Comparison of ENCODE assay signal across 1 cellular context in the genomic region with DNA sequence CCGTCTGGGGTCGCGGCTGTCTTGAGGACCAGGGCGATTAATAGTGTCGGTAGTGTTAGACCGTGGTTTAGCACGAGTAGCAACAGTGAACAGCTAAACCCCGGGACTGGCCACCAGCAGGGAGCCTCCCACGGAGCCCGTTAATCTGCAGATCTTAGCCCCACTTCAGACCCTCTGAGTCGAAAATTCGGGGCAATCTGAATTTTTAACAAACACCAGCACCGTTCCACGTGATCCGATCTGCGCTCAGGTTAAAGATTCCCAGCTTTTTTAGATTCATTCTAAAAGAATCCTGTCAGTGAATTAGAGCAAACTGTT.
TF ChIP-seq lines count a peak whose summit lies in the region.

No MANE protein-coding gene starts in this region.

TF ChIP-seq in K562, 482 proteins besides CTCF, POLR2A, EP300 and RAD21 (continued from another document):
- TF ChIP-seq THAP12 (CRISPR knock-in tag; IDR thresholded peaks at IDR 0.05) (no peak), ZNF644 (tag; IDR thresholded peaks at IDR 0.05; ENCODE audit: low read depth) (no peak), TOE1 (IDR thresholded peaks at IDR 0.05; ENCODE audit: borderline replicate concordance) (no peak), TOE1 (CRISPR knock-in tag; IDR thresholded peaks at IDR 0.05; ENCODE audit: borderline replicate concordance, low read depth) (no peak), HDAC3 (IDR thresholded peaks at IDR 0.05; ENCODE audit: borderline replicate concordance, partially characterized antibody) (no peak), OTX1 (CRISPR knock-in tag; IDR thresholded peaks at IDR 0.05) (no peak), RBM15 (IDR thresholded peaks at IDR 0.05; ENCODE audit: insufficient read depth, low read length) (no peak), NEUROD1 (IDR thresholded peaks at IDR 0.05; ENCODE audit: borderline replicate concordance, low read depth, low read length, partially characterized antibody) (no peak), YBX1 (IDR thresholded peaks at IDR 0.05) (no peak), TBP (optimal IDR thresholded peaks at IDR 0.05; ENCODE audit: low read depth, low read length) (no peak), ZNF217 (CRISPR knock-in tag; IDR thresholded peaks at IDR 0.05) (no peak), SP2 (IDR thresholded peaks at IDR 0.05; ENCODE audit: extremely low read depth, low read depth, low read length, poor library complexity, severe bottlenecking) (no peak), BCOR (IDR thresholded peaks at IDR 0.05) (no peak)
